17 cellular contexts compared by ENCODE assay signal in genomic region chr5:30343707-30344106, GRCh38.
DNase-seq lines count a peak whose midpoint lies in the region.
"Had no signal": no experiment of that assay in that cellular context is flagged by ENCODE, and none has a peak within 500 bp of the region (broad histone marks: within the 10 kb centered on the region; RNA-seq: fewer than 3 reads in every experiment).

No MANE protein-coding gene starts in this region.

- no peaks in the 10 kb centered on the region for H3K27me3 Mint-ChIP-seq in activated T-cell treated with anti-CD3 and anti-CD28 coated beads, Interleukin-2, amount 50 U/mL, for 24 hours
- no peaks in the 10 kb centered on the region for H3K27me3 Mint-ChIP-seq in T-helper 2 cell treated with Interferon-gamma antibody and Interleukin-4, amounts not matched to agents 5 μg/mL and 100 μg/mL, for 36 hours (ENCODE audit: low read depth)

- peak overlapping the region; percentile 9; the same call in 1 of the 2 replicates for H3K4me3 ChIP-seq in SK-N-MC
- H3K4me3 ChIP-seq: A549, SJCRH30 had no signal

- H3K9me3 ChIP-seq in SK-N-MC (ENCODE audit: low read depth, low read length): no peaks in the 10 kb centered on the region; the same call in 1 of the 2 replicates
- H3K9me3 ChIP-seq: A549, SJCRH30 had no signal

- H3K27ac Mint-ChIP-seq in activated T-cell treated with anti-CD3 and anti-CD28 coated beads, Interleukin-2, amount 50 U/mL, for 24 hours: no peak overlapping the region
- no peak overlapping the region for H3K27ac Mint-ChIP-seq in T-helper 2 cell treated with Interferon-gamma antibody and Interleukin-4, amounts not matched to agents 5 μg/mL and 100 μg/mL, for 36 hours

- H3K36me3 Mint-ChIP-seq in activated T-cell treated with anti-CD3 and anti-CD28 coated beads, Interleukin-2, amount 50 U/mL, for 24 hours (ENCODE audit: low read depth): no peaks in the 10 kb centered on the region
- H3K36me3 Mint-ChIP-seq in T-helper 2 cell treated with Interferon-gamma antibody and Interleukin-4, amounts not matched to agents 5 μg/mL and 100 μg/mL, for 36 hours (ENCODE audit: low read depth): no peaks in the 10 kb centered on the region

- DNase-seq in NCI-H345 (lab: John Stamatoyannopoulos, UW): peak; percentile 4
- DNase-seq in NCI-H345 treated with DMSO at 0.1 percent for 48 hours (lab: John Stamatoyannopoulos, UW; ENCODE audit: unreplicated experiment): no peak
- DNase-seq in NCI-H2081 treated with DMSO at 0.1 percent for 48 hours (lab: John Stamatoyannopoulos, UW): peak; percentile 87
- DNase-seq in SK-N-MC (ENCODE audit: low read depth, low spot score): peak; percentile 57
- DNase-seq in activated T-cell treated with anti-CD3 and anti-CD28 coated beads, Interleukin-2, amount 50 U/mL, for 24 hours: no peak
- DNase-seq in T-helper 2 cell treated with Interferon-gamma antibody and Interleukin-4, amounts not matched to agents 5 μg/mL and 100 μg/mL, for 36 hours (ENCODE audit: low spot score): no peak
- no peak for DNase-seq in NCI-H1092 treated with DMSO at 0.1 percent for 48 hours (lab: John Stamatoyannopoulos, UW)
- DNase-seq: C1 segment of cervical spinal cord, DMS 273 treated with DMSO at 0.1 percent for 48 hours, H7, IMR-90, Kasumi-1, NCI-H1436 treated with DMSO at 0.1 percent for 48 hours, NCI-H2171, SJCRH30, T-helper 2 cell had no signal

- no peak overlapping the region for H3K4me3 Mint-ChIP-seq in activated T-cell treated with anti-CD3 and anti-CD28 coated beads, Interleukin-2, amount 50 U/mL, for 24 hours
- no peak overlapping the region for H3K4me3 Mint-ChIP-seq in T-helper 2 cell treated with Interferon-gamma antibody and Interleukin-4, amounts not matched to agents 5 μg/mL and 100 μg/mL, for 36 hours

- no peak overlapping the region for H3K9ac ChIP-seq in SK-N-MC (ENCODE audit: insufficient read length)

- H3K9me3 Mint-ChIP-seq in activated T-cell treated with anti-CD3 and anti-CD28 coated beads, Interleukin-2, amount 50 U/mL, for 24 hours: peaks cover 10% of the 10 kb centered on the region
- H3K9me3 Mint-ChIP-seq in T-helper 2 cell treated with Interferon-gamma antibody and Interleukin-4, amounts not matched to agents 5 μg/mL and 100 μg/mL, for 36 hours: peaks cover 40% of the 10 kb centered on the region

- H3K36me3 ChIP-seq in SK-N-MC (ENCODE audit: insufficient read depth, low read length): no peaks in the 10 kb centered on the region
- H3K36me3 ChIP-seq: SJCRH30 had no signal

- H3K27ac ChIP-seq in SK-N-MC: 0 out of 2 replicates have a peak overlapping the region, but pooled peaks have one; percentile 50
- H3K27ac ChIP-seq: A549, SJCRH30 had no signal

- no peaks in the 10 kb centered on the region for H3K4me1 Mint-ChIP-seq in activated T-cell treated with anti-CD3 and anti-CD28 coated beads, Interleukin-2, amount 50 U/mL, for 24 hours (ENCODE audit: low read depth)
- H3K4me1 Mint-ChIP-seq in T-helper 2 cell treated with Interferon-gamma antibody and Interleukin-4, amounts not matched to agents 5 μg/mL and 100 μg/mL, for 36 hours (ENCODE audit: low read depth): no peaks in the 10 kb centered on the region

Comparison
In these comparisons a context has a peak if more than half of its experiments do, and no peak if none do; other contexts are left out.
1. DNase-seq: peak in NCI-H345 (single experiment), NCI-H2081 treated with DMSO at 0.1 percent for 48 hours (single experiment) and SK-N-MC (single experiment); none in NCI-H345 treated with DMSO at 0.1 percent for 48 hours (single experiment), activated T-cell treated with anti-CD3 and anti-CD28 coated beads, Interleukin-2, amount 50 U/mL, for 24 hours (single experiment), T-helper 2 cell treated with Interferon-gamma antibody and Interleukin-4, amounts not matched to agents 5 μg/mL and 100 μg/mL, for 36 hours (single experiment) and NCI-H1092 treated with DMSO at 0.1 percent for 48 hours (single experiment).